In the genomic region with DNA sequence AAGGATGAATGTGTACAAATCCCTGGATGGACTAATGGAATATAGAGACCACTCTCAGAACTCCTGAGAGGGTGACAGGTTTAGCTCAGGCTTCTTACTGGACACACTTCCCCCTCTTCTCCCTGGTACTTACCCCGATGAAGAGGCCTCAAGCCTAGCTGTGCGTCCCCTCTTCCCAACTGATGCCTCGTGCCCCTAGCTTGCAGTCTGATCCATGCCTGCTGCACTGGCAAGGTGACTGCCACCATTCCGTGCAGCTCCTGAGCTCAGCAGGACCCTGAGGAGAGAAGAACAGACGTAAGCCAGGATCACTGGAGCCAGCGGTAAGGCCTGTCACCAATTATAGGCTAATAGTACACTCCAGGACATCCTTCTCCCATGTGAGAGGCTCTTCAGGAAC, we compare ENCODE assay signal across 19 cellular contexts.
"Had no signal": no experiment of that assay in that cellular context is flagged by ENCODE, and none has a peak within 500 bp of the region (broad histone marks: within the 10 kb centered on the region; RNA-seq: fewer than 3 reads in every experiment).

No MANE protein-coding gene starts in this region.

- H3K9me3 Mint-ChIP-seq: central memory CD8-positive, alpha-beta T cell; T-helper 2 cell treated with Interferon-gamma antibody and Interleukin-4, amounts not matched to agents 5 μg/mL and 100 μg/mL, for 36 hours had no signal

- ATAC-seq: body of pancreas, right cardiac atrium had no signal

- H3K4me3 ChIP-seq: body of pancreas, skin epidermis had no signal

- H3K9me3 ChIP-seq: body of pancreas had no signal

- H3K27ac Mint-ChIP-seq: activated naive CD8-positive, alpha-beta T cell; progenitor cell of endocrine pancreas; T-helper 2 cell treated with Interferon-gamma antibody and Interleukin-4, amounts not matched to agents 5 μg/mL and 100 μg/mL, for 36 hours had no signal

- H3K4me3 Mint-ChIP-seq: activated naive CD8-positive, alpha-beta T cell; central memory CD8-positive, alpha-beta T cell; T-helper 2 cell treated with Interferon-gamma antibody and Interleukin-4, amounts not matched to agents 5 μg/mL and 100 μg/mL, for 36 hours had no signal

- H3K27me3 ChIP-seq: body of pancreas had no signal

- DNase-seq: activated CD4-positive, alpha-beta T cell treated with anti-CD3 and anti-CD28 coated beads, Interleukin-2, amount 50 U/mL, for 1 hour; activated gamma-delta T cell treated with Interleukin-2 at 50 U/mL for 16 hours; amniotic stem cell; body of pancreas; effector memory CD4-positive, alpha-beta T cell; foreskin fibroblast; midbrain; occipital lobe; stimulated activated CD4-positive, alpha-beta T cell treated with anti-CD3 and anti-CD28 coated beads, Interleukin-15, amount 100 ng/mL, for 24 hours; stimulated activated CD4-positive, alpha-beta T cell treated with anti-CD3 and anti-CD28 coated beads, Interleukin-4, amount 100 ng/mL, for 1 hour; stimulated activated naive CD4-positive, alpha-beta T cell treated with Interleukin-2 at 50 U/mL for 16 hours; SW 1271; trophoblast cell had no signal

- H3K27me3 Mint-ChIP-seq: activated naive CD8-positive, alpha-beta T cell; central memory CD8-positive, alpha-beta T cell; progenitor cell of endocrine pancreas had no signal

- H3K27ac ChIP-seq: body of pancreas had no signal
